13 cellular contexts compared by ENCODE assay signal in genomic region chr1:85121744-85122143, GRCh38.
A peak's percentile ranks its signal among the peaks of the same experiment; 100 is the strongest.
DNase-seq lines count a peak whose midpoint lies in the region; ATAC-seq and TF ChIP-seq lines count a peak whose summit lies in the region.
"Had no signal": no experiment of that assay in that cellular context is flagged by ENCODE, and none has a peak within 500 bp of the region (broad histone marks: within the 10 kb centered on the region; RNA-seq: fewer than 3 reads in every experiment).

No MANE protein-coding gene starts in this region.

- H3K4me3 Mint-ChIP-seq in activated T-helper 1 cell treated with anti-CD3 and anti-CD28 coated beads, Interleukin-12 subunit alpha, Interleukin-12 subunit beta, Interleukin-2, Interleukin-4 antibody, amounts not matched to agents 30 ng/mL and 10 ng/mL and 1 ng/mL, durations not matched to agents 14 hours and 24 hours and 36 hours = no peak overlapping the region
- H3K4me3 Mint-ChIP-seq: CD4-positive, alpha-beta memory T cell had no signal

- H4K20me1 ChIP-seq in GM23248 (ENCODE audit: insufficient read depth) (no peaks in the 10 kb centered on the region), PC-3 (ENCODE audit: low read length) (no peaks in the 10 kb centered on the region)

- in situ Hi-C loops in GM23248 (cut with MboI) = no loop called here

- no peaks in the 10 kb centered on the region for H3K9me3 Mint-ChIP-seq in activated T-helper 1 cell treated with anti-CD3 and anti-CD28 coated beads, Interleukin-12 subunit alpha, Interleukin-12 subunit beta, Interleukin-2, Interleukin-4 antibody, amounts not matched to agents 30 ng/mL and 10 ng/mL and 1 ng/mL, durations not matched to agents 14 hours and 24 hours and 36 hours
- H3K9me3 Mint-ChIP-seq: CD4-positive, alpha-beta memory T cell had no signal

- no peaks in the 10 kb centered on the region for H3K4me1 Mint-ChIP-seq in activated T-helper 1 cell treated with anti-CD3 and anti-CD28 coated beads, Interleukin-12 subunit alpha, Interleukin-12 subunit beta, Interleukin-2, Interleukin-4 antibody, amounts not matched to agents 30 ng/mL and 10 ng/mL and 1 ng/mL, durations not matched to agents 14 hours and 24 hours and 36 hours (ENCODE audit: low read depth)
- H3K4me1 Mint-ChIP-seq: CD4-positive, alpha-beta memory T cell had no signal

- no peaks in the 10 kb centered on the region for H3K9me2 ChIP-seq in GM23248 (ENCODE audit: insufficient read depth)
- H3K9me2 ChIP-seq in PC-3 (replicated peaks; ENCODE audit: low read length) = no peaks in the 10 kb centered on the region

- no peak overlapping the region for H3K27ac ChIP-seq in GM23248
- H3K27ac ChIP-seq in PC-3 (ENCODE audit: low read length) = no peak overlapping the region
- H3K27ac ChIP-seq: C4-2B had no signal

- H3K27me3 ChIP-seq in GM23248 (replicated peaks; ENCODE audit: insufficient read depth) = no peaks in the 10 kb centered on the region
- no peaks in the 10 kb centered on the region for H3K27me3 ChIP-seq in PC-3 (ENCODE audit: low read length)

- no peak overlapping the region for H3K4me3 ChIP-seq in GM23248
- no peak overlapping the region for H3K4me3 ChIP-seq in PC-3 (ENCODE audit: low read length)
- no peak overlapping the region for H3K4me3 ChIP-seq in epithelial cell of esophagus (ENCODE audit: low read length)

- H3K79me2 ChIP-seq in GM23248 (ENCODE audit: insufficient read depth) = no peaks in the 10 kb centered on the region
- H3K79me2 ChIP-seq in PC-3 (ENCODE audit: low read length) = no peaks in the 10 kb centered on the region

- TF ChIP-seq CTCF in PC-3 (conservative IDR thresholded peaks at IDR 0.05; ENCODE audit: low read depth, low read length) = no peak
- TF ChIP-seq CTCF in epithelial cell of esophagus (IDR thresholded peaks at IDR 0.05; ENCODE audit: insufficient read depth, low read depth, low read length, missing control alignments) = no peak

- peak; percentile 55 for ATAC-seq in PC-3

- H3K27me3 Mint-ChIP-seq in activated T-helper 1 cell treated with anti-CD3 and anti-CD28 coated beads, Interleukin-12 subunit alpha, Interleukin-12 subunit beta, Interleukin-2, Interleukin-4 antibody, amounts not matched to agents 30 ng/mL and 10 ng/mL and 1 ng/mL, durations not matched to agents 14 hours and 24 hours and 36 hours (ENCODE audit: insufficient read depth) = peaks cover 16% of the 10 kb centered on the region

- intact Hi-C loops in PC-3 (cut with micrococcal nuclease) = no loop called here
- intact Hi-C loops in activated T-helper 1 cell treated with anti-CD3 and anti-CD28 coated beads, Interleukin-12 subunit alpha, Interleukin-12 subunit beta, Interleukin-2, Interleukin-4 antibody, amounts not matched to agents 30 ng/mL and 10 ng/mL and 1 ng/mL, durations not matched to agents 14 hours and 24 hours and 36 hours (cut with micrococcal nuclease) = no loop called here

- H3K4me2 ChIP-seq in GM23248 (ENCODE audit: unreplicated experiment) (no peak overlapping the region), PC-3 (ENCODE audit: low read length) (no peak overlapping the region)

- no peaks in the 10 kb centered on the region for H3K36me3 Mint-ChIP-seq in activated T-helper 1 cell treated with anti-CD3 and anti-CD28 coated beads, Interleukin-12 subunit alpha, Interleukin-12 subunit beta, Interleukin-2, Interleukin-4 antibody, amounts not matched to agents 30 ng/mL and 10 ng/mL and 1 ng/mL, durations not matched to agents 14 hours and 24 hours and 36 hours (ENCODE audit: low read depth)
- H3K36me3 Mint-ChIP-seq: CD4-positive, alpha-beta memory T cell had no signal

- BruUV-seq in PC-3 (replicated peaks; lab: Mats Ljungman, UMichigan) = no TSS peak

- POLR2A ChIA-PET in PC-3 (lab: Charles Lee; ENCODE audit: unreplicated experiment) = no interaction called here

- WGBS in GM23248 (ENCODE audit: low coverage in 1 of 2, low lambda C conversion rate in 2 of 2, missing lambda C conversion rate in 2 of 2), 2 experiments = 88 to 92% methylated on average over 4 of the region's 4 CpGs

- H3K4me1 ChIP-seq in GM23248 (ENCODE audit: insufficient read depth) (peaks cover 15% of the 10 kb centered on the region), PC-3 (ENCODE audit: insufficient read depth, low read length) (peaks cover 4% of the 10 kb centered on the region; the same call in 1 of the 2 replicates)
- H3K4me1 ChIP-seq: BE2C had no signal

- CTCF ChIA-PET in PC-3 (lab: Charles Lee) = no interaction called here

- no peak overlapping the region for H3K9ac ChIP-seq in GM23248
- H3K9ac ChIP-seq in PC-3 (ENCODE audit: low read length) = no peak overlapping the region

- H3K9me3 ChIP-seq in GM23248 (ENCODE audit: low read depth) = no peaks in the 10 kb centered on the region
- no peaks in the 10 kb centered on the region for H3K9me3 ChIP-seq in PC-3 (ENCODE audit: low read length)
- H3K9me3 ChIP-seq: BE2C had no signal

- H3F3A ChIP-seq in GM23248 (ENCODE audit: insufficient read depth) = 0 out of 2 replicates have a peak, but pooled peaks cover 17% of the 10 kb centered on the region
- H3F3A ChIP-seq in PC-3 (ENCODE audit: low read length, unreplicated experiment) = no peaks in the 10 kb centered on the region

- no peak overlapping the region for H3K27ac Mint-ChIP-seq in activated T-helper 1 cell treated with anti-CD3 and anti-CD28 coated beads, Interleukin-12 subunit alpha, Interleukin-12 subunit beta, Interleukin-2, Interleukin-4 antibody, amounts not matched to agents 30 ng/mL and 10 ng/mL and 1 ng/mL, durations not matched to agents 14 hours and 24 hours and 36 hours
- H3K27ac Mint-ChIP-seq: CD4-positive, alpha-beta memory T cell had no signal

- no peaks in the 10 kb centered on the region for H3K36me3 ChIP-seq in GM23248 (ENCODE audit: low read depth)
- no peaks in the 10 kb centered on the region for H3K36me3 ChIP-seq in PC-3 (ENCODE audit: low read depth, low read length)
- H3K36me3 ChIP-seq: BE2C had no signal

- peak; percentile 72 for DNase-seq in GM23248
- DNase-seq in PC-3 = peak; percentile 22
- DNase-seq in epithelial cell of esophagus (ENCODE audit: low read depth) = peak; percentile 33
- DNase-seq in kidney tubule cell (ENCODE audit: low spot score) = peak; percentile 34
- no peak for DNase-seq in dedifferentiated amniotic fluid mesenchymal stem cell (ENCODE audit: extremely low spot score)
- DNase-seq in mesenteric fat pad (ENCODE audit: low spot score) = no peak
- DNase-seq in activated T-helper 1 cell treated with anti-CD3 and anti-CD28 coated beads, Interleukin-12 subunit alpha, Interleukin-12 subunit beta, Interleukin-2, Interleukin-4 antibody, amounts not matched to agents 30 ng/mL and 10 ng/mL and 1 ng/mL, durations not matched to agents 14 hours and 24 hours and 36 hours (ENCODE audit: low spot score) = no peak
- DNase-seq: BE2C; CD4-positive, alpha-beta memory T cell; DMS79; GDM1; H7 had no signal

- H2AFZ ChIP-seq in GM23248 (no peak overlapping the region), PC-3 (ENCODE audit: low read length) (no peak overlapping the region)

Comparison
In these comparisons a context has a peak if more than half of its experiments do, and no peak if none do; other contexts are left out.
1. DNase-seq: peak in GM23248 (single experiment), PC-3 (single experiment), epithelial cell of esophagus (single experiment) and kidney tubule cell (single experiment); none in dedifferentiated amniotic fluid mesenchymal stem cell (single experiment), mesenteric fat pad (single experiment) and activated T-helper 1 cell treated with anti-CD3 and anti-CD28 coated beads, Interleukin-12 subunit alpha, Interleukin-12 subunit beta, Interleukin-2, Interleukin-4 antibody, amounts not matched to agents 30 ng/mL and 10 ng/mL and 1 ng/mL, durations not matched to agents 14 hours and 24 hours and 36 hours (single experiment).